Comparison of ENCODE assay signal across 10 cellular contexts in the genomic region with DNA sequence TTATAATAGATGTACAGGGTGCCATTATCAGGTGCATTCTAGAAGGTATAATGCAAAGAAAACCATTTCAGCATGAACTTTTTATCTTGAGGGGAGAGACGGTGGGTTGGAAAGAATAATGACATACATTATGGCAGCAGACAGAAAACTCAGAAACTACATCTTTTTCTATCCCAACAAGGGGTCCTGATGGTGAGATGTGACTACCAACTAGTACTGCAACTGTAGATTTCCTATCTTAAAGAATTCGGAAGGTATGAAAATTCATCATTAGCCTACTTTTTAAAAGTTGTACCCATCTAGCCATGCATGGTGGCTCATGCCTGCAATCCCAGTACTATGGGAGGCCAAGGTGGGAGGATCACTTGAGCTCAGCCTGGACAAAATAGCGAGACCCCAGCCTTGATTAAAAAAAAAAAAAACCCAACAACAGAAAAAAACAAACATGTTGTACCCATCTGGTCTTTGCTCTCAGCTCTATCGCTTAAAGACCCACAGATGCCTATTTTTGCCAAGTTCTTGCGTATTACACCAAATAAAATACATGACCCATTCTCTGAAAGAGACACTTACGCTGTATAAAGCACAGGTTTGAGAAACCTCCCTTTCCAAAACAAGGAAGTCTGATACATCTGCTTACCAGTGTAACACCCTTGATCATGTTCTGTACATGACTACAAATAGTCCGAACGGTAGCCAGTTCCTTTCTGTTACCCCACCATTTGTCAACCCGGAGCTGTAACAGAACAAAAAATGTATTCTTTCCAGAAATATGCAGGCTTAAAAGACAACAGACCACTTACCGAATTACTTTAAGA. TPM values are rescaled to one million over a fixed set of nuclear protein-coding genes. Genes with fewer than 3 reads are reported as not detected.
A peak's percentile ranks its signal among the peaks of the same experiment; 100 is the strongest.
DNase-seq lines count a peak whose midpoint lies in the region; ATAC-seq and TF ChIP-seq lines count a peak whose summit lies in the region.
"Had no signal": no experiment of that assay in that cellular context is flagged by ENCODE, and none has a peak within 500 bp of the region (broad histone marks: within the 10 kb centered on the region; RNA-seq: fewer than 3 reads in every experiment).

No MANE protein-coding gene starts in this region.

- peak overlapping the region; percentile 99 for H3K9ac ChIP-seq in HUES64 (ENCODE audit: low read depth, low read length)
- H3K9ac ChIP-seq in muscle layer of colon (ENCODE audit: low read length), result peak overlapping the region; percentile 99

- WGBS in HUES64, result 86% methylated on average over 9 of the region's 10 CpGs

- H3K4me3 ChIP-seq in ACC112 (ENCODE audit: low read depth, low read length), result peak overlapping the region; percentile 93
- peak overlapping the region; percentile 75 for H3K4me3 ChIP-seq in HUES64 (ENCODE audit: low read length)
- H3K4me3 ChIP-seq in breast epithelium, result peak overlapping the region; percentile 74 to 92 (median 77)
- H3K4me3 ChIP-seq in muscle layer of colon (ENCODE audit: low read depth in 1 of 2, low read length in 2 of 2), result peak overlapping the region; percentile 36 to 93

- H3K79me2 ChIP-seq in ACC112 (ENCODE audit: control insufficient read depth, insufficient read depth, low read length, unreplicated experiment), result peaks cover 55% of the 10 kb centered on the region

- H3K9me3 ChIP-seq in HUES64 (ENCODE audit: insufficient read depth, low read depth, low read length) (no peaks in the 10 kb centered on the region), breast epithelium (no peaks in the 10 kb centered on the region), muscle layer of colon (ENCODE audit: low read length) (no peaks in the 10 kb centered on the region)

- no peak overlapping the region for H2AFZ ChIP-seq in ACC112 (ENCODE audit: low read length, unreplicated experiment)

- ATAC-seq in GM18520 (IDR thresholded peaks at IDR 0.05; ENCODE audit: unreplicated experiment) (no peak), GM18502 (IDR thresholded peaks at IDR 0.05; ENCODE audit: poor library complexity, unreplicated experiment) (no peak), HG03159 (IDR thresholded peaks at IDR 0.05; ENCODE audit: unreplicated experiment) (no peak)

- DNase-seq in breast epithelium (ENCODE audit: low spot score in 2 of 2) (no peak), EL (no peak)
- DNase-seq: Kasumi-1; stimulated activated CD4-positive, alpha-beta T cell treated with anti-CD3 and anti-CD28 coated beads, Interleukin-2, amount 100 ng/mL, for 48 hours had no signal

- no peak for TF ChIP-seq POLR2A in breast epithelium (IDR thresholded peaks at IDR 0.05)

- peaks cover 63% of the 10 kb centered on the region for H3K36me3 ChIP-seq in ACC112 (ENCODE audit: insufficient read depth, low read length)
- H3K36me3 ChIP-seq in HUES64 (ENCODE audit: insufficient read depth, low read length), result peaks cover 76% of the 10 kb centered on the region
- H3K36me3 ChIP-seq in breast epithelium, result no peaks in the 10 kb centered on the region
- peaks cover 49% of the 10 kb centered on the region for H3K36me3 ChIP-seq in muscle layer of colon (ENCODE audit: insufficient read depth, low read length)

- H3K4me1 ChIP-seq in ACC112 (ENCODE audit: control insufficient read depth, insufficient read depth, low read length, unreplicated experiment), result peaks cover 25% of the 10 kb centered on the region
- peaks cover 10% of the 10 kb centered on the region; the same call in 1 of the 2 replicates for H3K4me1 ChIP-seq in HUES64 (ENCODE audit: insufficient read depth, low read length)
- peaks cover 0 to 9% of the 10 kb centered on the region in 2 donors for H3K4me1 ChIP-seq in breast epithelium
- peaks cover 21% of the 10 kb centered on the region for H3K4me1 ChIP-seq in muscle layer of colon (ENCODE audit: insufficient read depth, low read length)

- H3K27ac ChIP-seq in ACC112 (ENCODE audit: low read depth, low read length) (no peak overlapping the region), HUES64 (ENCODE audit: low read depth, low read length) (peak overlapping the region; percentile 91), breast epithelium (peak overlapping the region; percentile 99), muscle layer of colon (ENCODE audit: low read depth, low read length) (peak overlapping the region; percentile 98)

- H3K27me3 ChIP-seq in ACC112 (ENCODE audit: insufficient read depth, low read length) (no peaks in the 10 kb centered on the region), HUES64 (ENCODE audit: insufficient read depth, low read length) (no peaks in the 10 kb centered on the region), breast epithelium (no peaks in the 10 kb centered on the region), muscle layer of colon (ENCODE audit: control insufficient read depth in 1 of 2, insufficient read depth in 2 of 2, low read length in 2 of 2) (no peaks in the 10 kb centered on the region)

- TF ChIP-seq CTCF in breast epithelium (IDR thresholded peaks at IDR 0.05), result no peak

- intact Hi-C loops in breast epithelium (cut with DNase I; ENCODE audit: low total_unique reads), result no loop called here

RNA-seq across cellular contexts. Expression of a gene that starts 1.6 kb away (rescaled TPM):
- polyA plus RNA-seq in HUES64 (2013, experiment 1 of 2), result 1,447 TPM
- polyA plus RNA-seq in HUES64 (2013, experiment 2 of 2), result 1,536 TPM
- 1,000 to 10,000 TPM; 3,854 to 5,890 (median 5,583) TPM for total RNA-seq in breast epithelium

RNA-seq across cellular contexts. Expression of a gene that starts 1.7 kb away (rescaled TPM):
- 15.5 TPM for polyA plus RNA-seq in HUES64 (2013, experiment 1 of 2)
- 14.7 TPM for polyA plus RNA-seq in HUES64 (2013, experiment 2 of 2)
- 10 to 100 TPM; 10.6 to 17.9 (median 13.1) TPM for total RNA-seq in breast epithelium

RNA-seq across cellular contexts. Expression of a gene that starts 50.4 kb away (rescaled TPM):
- not detected for polyA plus RNA-seq in HUES64 (2013, experiment 1 of 2)
- not detected for polyA plus RNA-seq in HUES64 (2013, experiment 2 of 2)
- 10 to 100 TPM in 1 of 3 donors, 1 to 10 TPM in 2; 2.0 to 23.2 (median 4.6) TPM for total RNA-seq in breast epithelium
